Comparison of ENCODE assay signal across 9 cellular contexts in genomic region chr7:3861941-3862340, GRCh38.
DNase-seq lines count a peak whose midpoint lies in the region; ATAC-seq and TF ChIP-seq lines count a peak whose summit lies in the region.
"Had no signal": no experiment of that assay in that cellular context is flagged by ENCODE, and none has a peak within 500 bp of the region (broad histone marks: within the 10 kb centered on the region; RNA-seq: fewer than 3 reads in every experiment).

No MANE protein-coding gene starts in this region.

- in situ Hi-C loops in ACHN (cut with HindIII; ENCODE audit: low pct_ligation_motif_present, low pct_unique_long_range_greater_than_20kb, low sequenced_read_pairs) = no loop called here

- H3K9me3 ChIP-seq in psoas muscle = no peaks in the 10 kb centered on the region
- no peaks in the 10 kb centered on the region for H3K9me3 ChIP-seq in effector memory CD4-positive, alpha-beta T cell (ENCODE audit: control insufficient read depth, low read length)

- DNase-seq in RWPE1 (ENCODE audit: low spot score) = peak; percentile 30
- DNase-seq in foreskin keratinocyte = peak; percentile 80 to 85
- peak in 1 of 2 donors; percentile 33 for DNase-seq in psoas muscle
- DNase-seq in ACHN = no peak
- no peak for DNase-seq in effector memory CD4-positive, alpha-beta T cell
- no peak for DNase-seq in NCI-H2196 treated with DMSO at 0.1 percent for 48 hours (lab: John Stamatoyannopoulos, UW; ENCODE audit: unreplicated experiment)
- DNase-seq: stimulated activated CD4-positive, alpha-beta T cell treated with anti-CD3 and anti-CD28 coated beads, Interleukin-2, amount 100 ng/mL, for 48 hours had no signal

- CTCF ChIA-PET in RWPE1 (lab: Yijun Ruan, JAX) = interaction anchor here (0.5 kb wide), 1 partner anchor 54 kb away, joined by 3 read pairs; no protein-coding TSS in a partner anchor

- POLR2A ChIA-PET in RWPE1 (lab: Yijun Ruan, JAX; ENCODE audit: low non-redundant PET) = no interaction called here

- TF ChIP-seq CTCF in RWPE1 (conservative IDR thresholded peaks at IDR 0.05; ENCODE audit: low read depth) (no peak), foreskin keratinocyte (conservative IDR thresholded peaks at IDR 0.05) (no peak), psoas muscle (IDR thresholded peaks at IDR 0.05) (no peak)

- 20 to 46% (median 31%) methylated on average over 5 of the region's 5 CpGs for WGBS in psoas muscle, 3 donors

- H3K4me3 ChIP-seq in psoas muscle = no peak overlapping the region
- no peak overlapping the region for H3K4me3 ChIP-seq in effector memory CD4-positive, alpha-beta T cell (ENCODE audit: insufficient read depth, low read depth, low read length, poor library complexity, severe bottlenecking)

- no peak overlapping the region for H3K27ac ChIP-seq in RWPE1
- H3K27ac ChIP-seq in foreskin keratinocyte = no peak overlapping the region
- no peak overlapping the region for H3K27ac ChIP-seq in psoas muscle
- H3K27ac ChIP-seq in effector memory CD4-positive, alpha-beta T cell (ENCODE audit: insufficient read depth, low read length, poor library complexity, severe bottlenecking) = no peak overlapping the region

- H3K4me1 ChIP-seq in foreskin keratinocyte (no peaks in the 10 kb centered on the region), psoas muscle (no peaks in the 10 kb centered on the region)
- H3K4me1 ChIP-seq in effector memory CD4-positive, alpha-beta T cell (ENCODE audit: control insufficient read depth, insufficient read depth, low read length, poor library complexity, severe bottlenecking) = no peaks in the 10 kb centered on the region

- intact Hi-C loops in psoas muscle (cut with DNase I) = no loop called here

- H3K27me3 ChIP-seq in foreskin keratinocyte = no peaks in the 10 kb centered on the region
- peaks cover 0 to 3% (median 0%) of the 10 kb centered on the region in 3 donors for H3K27me3 ChIP-seq in psoas muscle (ENCODE audit: insufficient read depth in 3 of 3, low read length in 2 of 3)
- H3K27me3 ChIP-seq in effector memory CD4-positive, alpha-beta T cell (replicated peaks; ENCODE audit: control insufficient read depth, insufficient read depth, low read length, poor library complexity, severe bottlenecking) = no peaks in the 10 kb centered on the region

- H3K36me3 ChIP-seq in psoas muscle (ENCODE audit: insufficient read depth in 1 of 2, low read depth in 1 of 2) = no peaks in the 10 kb centered on the region
- no peaks in the 10 kb centered on the region for H3K36me3 ChIP-seq in effector memory CD4-positive, alpha-beta T cell (ENCODE audit: control insufficient read depth, insufficient read depth, low read length)

- ATAC-seq in GM21360 (IDR thresholded peaks at IDR 0.05; ENCODE audit: unreplicated experiment) (peak; percentile 71), foreskin keratinocyte (peak; percentile 71), psoas muscle (peak; percentile 37 to 63 (median 42)), HG03039 (IDR thresholded peaks at IDR 0.05; ENCODE audit: unreplicated experiment) (no peak)

Comparison
In these comparisons a context has a peak if more than half of its experiments do, and no peak if none do; other contexts are left out.
1. DNase-seq: peak in RWPE1 (single experiment) and foreskin keratinocyte (2 of 2); none in ACHN (single experiment), effector memory CD4-positive, alpha-beta T cell (0 of 3) and NCI-H2196 treated with DMSO at 0.1 percent for 48 hours (single experiment).